Comparison of ENCODE assay signal across 2 cellular contexts in the genomic region with DNA sequence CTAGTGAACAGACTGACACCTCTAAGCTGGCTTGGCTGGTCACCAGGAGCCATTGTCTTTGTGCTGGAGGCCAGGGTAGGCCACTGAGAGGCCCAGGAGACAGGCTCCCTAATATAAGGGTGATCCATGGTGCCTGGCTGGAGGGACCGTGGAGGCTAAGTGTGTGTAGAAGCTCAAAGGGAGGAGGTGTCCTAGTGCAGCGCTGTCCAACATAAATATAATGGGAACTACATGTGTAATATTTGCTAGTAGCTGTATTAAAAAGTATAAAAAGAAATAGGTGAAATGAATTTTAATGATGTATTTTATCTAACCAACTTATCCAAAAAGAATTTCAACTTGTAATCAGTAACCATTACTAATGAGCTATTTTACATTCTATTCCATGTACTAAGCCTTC.
TF ChIP-seq lines count a peak whose summit lies in the region.

No MANE protein-coding gene starts in this region.

TF ChIP-seq in GM23338, 12 proteins besides CTCF, POLR2A, EP300 and RAD21 (continues in another document):
- TF ChIP-seq, protein P1, sequence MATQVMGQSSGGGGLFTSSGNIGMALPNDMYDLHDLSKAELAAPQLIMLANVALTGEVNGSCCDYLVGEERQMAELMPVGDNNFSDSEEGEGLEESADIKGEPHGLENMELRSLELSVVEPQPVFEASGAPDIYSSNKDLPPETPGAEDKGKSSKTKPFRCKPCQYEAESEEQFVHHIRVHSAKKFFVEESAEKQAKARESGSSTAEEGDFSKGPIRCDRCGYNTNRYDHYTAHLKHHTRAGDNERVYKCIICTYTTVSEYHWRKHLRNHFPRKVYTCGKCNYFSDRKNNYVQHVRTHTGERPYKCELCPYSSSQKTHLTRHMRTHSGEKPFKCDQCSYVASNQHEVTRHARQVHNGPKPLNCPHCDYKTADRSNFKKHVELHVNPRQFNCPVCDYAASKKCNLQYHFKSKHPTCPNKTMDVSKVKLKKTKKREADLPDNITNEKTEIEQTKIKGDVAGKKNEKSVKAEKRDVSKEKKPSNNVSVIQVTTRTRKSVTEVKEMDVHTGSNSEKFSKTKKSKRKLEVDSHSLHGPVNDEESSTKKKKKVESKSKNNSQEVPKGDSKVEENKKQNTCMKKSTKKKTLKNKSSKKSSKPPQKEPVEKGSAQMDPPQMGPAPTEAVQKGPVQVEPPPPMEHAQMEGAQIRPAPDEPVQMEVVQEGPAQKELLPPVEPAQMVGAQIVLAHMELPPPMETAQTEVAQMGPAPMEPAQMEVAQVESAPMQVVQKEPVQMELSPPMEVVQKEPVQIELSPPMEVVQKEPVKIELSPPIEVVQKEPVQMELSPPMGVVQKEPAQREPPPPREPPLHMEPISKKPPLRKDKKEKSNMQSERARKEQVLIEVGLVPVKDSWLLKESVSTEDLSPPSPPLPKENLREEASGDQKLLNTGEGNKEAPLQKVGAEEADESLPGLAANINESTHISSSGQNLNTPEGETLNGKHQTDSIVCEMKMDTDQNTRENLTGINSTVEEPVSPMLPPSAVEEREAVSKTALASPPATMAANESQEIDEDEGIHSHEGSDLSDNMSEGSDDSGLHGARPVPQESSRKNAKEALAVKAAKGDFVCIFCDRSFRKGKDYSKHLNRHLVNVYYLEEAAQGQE (IDR thresholded peaks at IDR 0.05; ENCODE audit: unreplicated experiment), result no peak
- TF ChIP-seq STAT1 (IDR thresholded peaks at IDR 0.05; ENCODE audit: unreplicated experiment) (no peak), EZH2phosphoT487 (IDR thresholded peaks at IDR 0.05; ENCODE audit: unreplicated experiment) (no peak), ZNF331 (CRISPR knock-in tag; IDR thresholded peaks at IDR 0.05; ENCODE audit: low read depth) (no peak), ZNF114 (CRISPR knock-in tag; IDR thresholded peaks at IDR 0.05) (no peak), EZH2 (IDR thresholded peaks at IDR 0.05; ENCODE audit: low read depth, unreplicated experiment) (no peak), CREB1 (CRISPR knock-in tag; IDR thresholded peaks at IDR 0.05; ENCODE audit: low read depth) (no peak), NANOG (IDR thresholded peaks at IDR 0.05; ENCODE audit: borderline replicate concordance) (no peak), ZNF462 (CRISPR knock-in tag; IDR thresholded peaks at IDR 0.05) (no peak)
- TF ChIP-seq, protein P2, sequence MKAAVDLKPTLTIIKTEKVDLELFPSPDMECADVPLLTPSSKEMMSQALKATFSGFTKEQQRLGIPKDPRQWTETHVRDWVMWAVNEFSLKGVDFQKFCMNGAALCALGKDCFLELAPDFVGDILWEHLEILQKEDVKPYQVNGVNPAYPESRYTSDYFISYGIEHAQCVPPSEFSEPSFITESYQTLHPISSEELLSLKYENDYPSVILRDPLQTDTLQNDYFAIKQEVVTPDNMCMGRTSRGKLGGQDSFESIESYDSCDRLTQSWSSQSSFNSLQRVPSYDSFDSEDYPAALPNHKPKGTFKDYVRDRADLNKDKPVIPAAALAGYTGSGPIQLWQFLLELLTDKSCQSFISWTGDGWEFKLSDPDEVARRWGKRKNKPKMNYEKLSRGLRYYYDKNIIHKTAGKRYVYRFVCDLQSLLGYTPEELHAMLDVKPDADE (IDR thresholded peaks at IDR 0.05), result no peak

TF ChIP-seq in H1, 55 proteins besides CTCF, POLR2A, EP300 and RAD21:
- TF ChIP-seq RXRA (IDR thresholded peaks at IDR 0.05; ENCODE audit: insufficient read depth, low read depth, low read length) (no peak), BACH1 (IDR thresholded peaks at IDR 0.05; ENCODE audit: low read length) (no peak), SUZ12 (IDR thresholded peaks at IDR 0.05; ENCODE audit: low read length) (no peak), CTBP2 (IDR thresholded peaks at IDR 0.05; ENCODE audit: borderline replicate concordance, insufficient read depth, insufficient read length, low read length) (no peak), CHD1 (IDR thresholded peaks at IDR 0.05; ENCODE audit: low read depth, low read length) (no peak), NANOG (IDR thresholded peaks at IDR 0.05; ENCODE audit: insufficient read depth, low read depth, low read length, poor library complexity, severe bottlenecking) (no peak), ATF3 (IDR thresholded peaks at IDR 0.05; ENCODE audit: insufficient read depth, low read depth, low read length) (no peak), TEAD4 (IDR thresholded peaks at IDR 0.05; ENCODE audit: low read depth, low read length) (no peak), SIX5 (IDR thresholded peaks at IDR 0.05; ENCODE audit: low read depth, low read length) (no peak), KDM5A (IDR thresholded peaks at IDR 0.05; ENCODE audit: low read length) (no peak), CEBPB (IDR thresholded peaks at IDR 0.05; ENCODE audit: low read depth, low read length) (no peak)
